ENCODE assay signal across 8 cellular contexts in the genomic region with DNA sequence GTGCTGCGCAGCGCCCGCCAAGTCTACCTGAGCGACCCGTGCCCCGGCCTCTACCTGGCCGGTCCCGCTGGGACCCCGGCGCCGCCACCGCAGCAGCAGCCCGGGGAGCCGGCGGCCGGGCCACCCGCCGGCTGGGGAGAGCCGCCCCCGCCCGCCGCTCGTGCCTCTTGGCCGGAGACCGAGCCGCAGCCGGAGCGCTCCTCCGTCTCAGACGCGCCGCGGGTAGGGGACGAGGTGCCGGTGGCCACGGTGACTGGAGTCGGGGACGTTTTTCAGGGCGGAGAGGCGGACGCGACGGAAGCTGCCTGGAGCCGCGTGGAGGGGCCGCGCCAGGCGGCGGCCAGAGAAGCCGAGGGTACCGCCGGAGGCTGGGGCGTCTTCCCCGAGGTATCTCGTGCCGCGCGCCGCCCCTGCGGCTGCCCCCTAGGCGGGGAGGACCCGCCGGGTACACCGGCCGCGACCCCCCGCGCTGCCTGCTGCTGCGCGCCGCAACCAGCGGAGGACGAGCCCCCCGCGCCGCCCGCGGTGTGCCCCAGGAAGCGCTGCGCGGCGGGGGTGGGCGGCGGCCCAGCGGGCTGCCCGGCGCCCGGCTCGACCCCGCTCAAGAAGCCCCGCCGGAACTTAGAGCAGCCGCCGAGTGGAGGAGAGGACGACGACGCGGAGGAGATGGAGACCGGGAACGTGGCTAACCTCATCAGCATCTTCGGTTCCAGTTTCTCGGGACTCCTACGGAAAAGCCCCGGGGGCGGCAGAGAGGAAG. TPM values are rescaled to one million over a fixed set of nuclear protein-coding genes. Genes with fewer than 3 reads are reported as not detected.
DNase-seq lines count a peak whose midpoint lies in the region; ATAC-seq and TF ChIP-seq lines count a peak whose summit lies in the region.

No MANE protein-coding gene starts in this region.

- TSS peak; percentile 89 for BruUV-seq in Panc1 (replicated peaks; lab: Mats Ljungman, UMichigan)

- H3K4me3 ChIP-seq in GM12865 (ENCODE audit: low read depth, low read length) (peak overlapping the region; percentile 94), Panc1 (ENCODE audit: low read depth in 2 of 2, low read length in 2 of 2) (peak overlapping the region; percentile 80 to 94), ascending aorta (peak overlapping the region; percentile 89 to 97), kidney epithelial cell (ENCODE audit: low read depth, low read length) (peak overlapping the region; percentile 63)

- peak; percentile 13 for ATAC-seq in HG02642 (IDR thresholded peaks at IDR 0.05; ENCODE audit: poor library complexity, unreplicated experiment)
- peak; percentile 3 for ATAC-seq in Panc1

- H3K9me3 ChIP-seq in Panc1 (ENCODE audit: control insufficient read depth, insufficient read depth, low read depth, low read length) (no peaks in the 10 kb centered on the region), ascending aorta (no peaks in the 10 kb centered on the region)

- DNase-seq in GM12865 (ENCODE audit: low read depth) (peak; percentile 48), Panc1 (ENCODE audit: low read depth, low spot score) (no peak), ascending aorta (ENCODE audit: low spot score in 2 of 2) (peak in 1 of 2 donors; percentile 72), kidney epithelial cell (ENCODE audit: low read depth) (no peak), DMS79 (lab: John Stamatoyannopoulos, UW) (no peak), T1000 (lab: John Stamatoyannopoulos, UW) (no peak)
- peak in 2 of 3 experiments; percentile 13 to 28 for DNase-seq in stimulated activated CD4-positive, alpha-beta T cell treated with anti-CD3 and anti-CD28 coated beads, TNF-alpha, amount 100 ng/mL, for 4 hours (ENCODE audit: low read depth in 3 of 3)

- TF ChIP-seq CTCF in GM12865 (IDR thresholded peaks at IDR 0.05; ENCODE audit: insufficient read depth, low read depth, low read length, missing control alignments) (no peak), Panc1 (IDR thresholded peaks at IDR 0.05) (no peak), ascending aorta (IDR thresholded peaks at IDR 0.05) (no peak), kidney epithelial cell (IDR thresholded peaks at IDR 0.05; ENCODE audit: insufficient read depth, low read length, poor library complexity, severe bottlenecking) (no peak)

- H3K36me3 ChIP-seq in Panc1 (ENCODE audit: control insufficient read depth, insufficient read depth, low read length), result peaks cover 15% of the 10 kb centered on the region
- H3K36me3 ChIP-seq in ascending aorta, result no peaks in the 10 kb centered on the region
- no peaks in the 10 kb centered on the region for H3K36me3 ChIP-seq in kidney epithelial cell (ENCODE audit: control insufficient read depth, insufficient read depth, low read length)

- POLR2A ChIA-PET in Panc1 (lab: Charles Lee), result interaction anchor here (0.6 to 1.0 kb wide), 6 partner anchors 19 to 653 kb away, joined by 3 to 8 read pairs (median 4); no protein-coding TSS in a partner anchor

- H3K27me3 ChIP-seq in Panc1 (ENCODE audit: control insufficient read depth, insufficient read depth, low read length) (no peaks in the 10 kb centered on the region), ascending aorta (no peaks in the 10 kb centered on the region), kidney epithelial cell (ENCODE audit: control insufficient read depth, insufficient read depth, low read length) (no peaks in the 10 kb centered on the region)

- intact Hi-C loops in Panc1 (cut with micrococcal nuclease; ENCODE audit: unreplicated experiment), result no loop called here
- intact Hi-C loops in ascending aorta (cut with DNase I), result loop anchor here (1.0 to 5.0 kb wide), 6 partner anchors 53 to 937 kb away; a partner anchor contains a TSS

- H3K4me1 ChIP-seq in Panc1 (ENCODE audit: control insufficient read depth, insufficient read depth, low read length) (peaks cover 41% of the 10 kb centered on the region), ascending aorta (peaks cover 4 to 20% of the 10 kb centered on the region in 2 donors)

- peak overlapping the region; percentile 91 for H3K27ac ChIP-seq in Panc1 (ENCODE audit: low read length)
- peak overlapping the region; percentile 94 to 97 for H3K27ac ChIP-seq in ascending aorta

- CTCF ChIA-PET in Panc1 (lab: Charles Lee), result no interaction called here

- in situ Hi-C loops in Panc1 (cut with HindIII; ENCODE audit: low pct_unique_long_range_greater_than_20kb, low sequenced_read_pairs), result no loop called here

RNA-seq across cellular contexts. Expression of a gene that starts 0.7 kb away (rescaled TPM):
- total RNA-seq in Panc1 (2021; ENCODE audit: unreplicated experiment) (20.4 TPM), ascending aorta (47.9 TPM), kidney epithelial cell (21.9 and 22.0 TPM in 2 replicates)
- 14.2 TPM for polyA plus RNA-seq in Panc1 (2012; ENCODE audit: insufficient read length)

RNA-seq across cellular contexts. Expression of a gene that starts 55.4 kb away (rescaled TPM):
- total RNA-seq in Panc1 (2021; ENCODE audit: unreplicated experiment), result 3.9 TPM
- 2.2 TPM for polyA plus RNA-seq in Panc1 (2012; ENCODE audit: insufficient read length)
- 19.2 TPM for total RNA-seq in ascending aorta
- 2.5 and 3.1 TPM in 2 replicates for total RNA-seq in kidney epithelial cell

Comparison
In these comparisons a context has a peak if more than half of its experiments do, and no peak if none do; other contexts are left out.
1. DNase-seq: peak in GM12865 (single experiment) and stimulated activated CD4-positive, alpha-beta T cell treated with anti-CD3 and anti-CD28 coated beads, TNF-alpha, amount 100 ng/mL, for 4 hours (2 of 3); none in Panc1 (single experiment), kidney epithelial cell (single experiment), DMS79 (single experiment) and T1000 (single experiment).
2. Peak in every context shown above with its lines, with median percentiles within 50 percentile points of each other: H3K4me3 ChIP-seq.